31 cellular contexts compared by ENCODE assay signal in genomic region chr11:103703954-103704353, GRCh38.
"Had no signal": no experiment of that assay in that cellular context is flagged by ENCODE, and none has a peak within 500 bp of the region (broad histone marks: within the 10 kb centered on the region; RNA-seq: fewer than 3 reads in every experiment).

No MANE protein-coding gene starts in this region.

- DNase-seq: activated B cell treated with CpG ODN at 0.5 μM for 24 hours; activated CD4-positive, alpha-beta memory T cell treated with anti-CD3 and anti-CD28 coated beads for 36 hours; activated CD4-positive, alpha-beta T cell treated with anti-CD3 and anti-CD28 coated beads for 36 hours; activated CD4-positive, alpha-beta T cell treated with anti-CD3 and anti-CD28 coated beads, Interleukin-2, amount 10 ng/mL, durations not matched to agents 24 days and 14 days; activated CD4-positive, CD25-positive, alpha-beta regulatory T cell treated with anti-CD3 and anti-CD28 coated beads, Interleukin-2, amount 50 U/mL, for 72 hours; activated CD8-positive, alpha-beta memory T cell treated with anti-CD3 and anti-CD28 coated beads, Interleukin-2, amount 10 ng/mL, durations not matched to agents 7 days and 5 days; activated CD8-positive, alpha-beta memory T cell treated with anti-CD3 and anti-CD28 coated beads, Interleukin-2, amount 50 U/mL, for 4 hours; activated CD8-positive, alpha-beta T cell treated with anti-CD3 and anti-CD28 coated beads, Interleukin-2, amount 10 ng/mL, durations not matched to agents 7 days and 5 days; activated gamma-delta T cell; activated naive CD4-positive, alpha-beta T cell; activated naive CD4-positive, alpha-beta T cell treated with anti-CD3 and anti-CD28 coated beads, Interleukin-2, amount 10 ng/mL, durations not matched to agents 7 days and 5 days; activated naive CD8-positive, alpha-beta T cell treated with anti-CD3 and anti-CD28 coated beads, Interleukin-2, amount 10 ng/mL, durations not matched to agents 7 days and 5 days; activated T-cell treated with anti-CD3 and anti-CD28 coated beads for 4 hours; activated T-cell treated with anti-CD3 and anti-CD28 coated beads, Interleukin-2, amount 50 U/mL, for 24 hours; activated T-cell treated with anti-CD3 and anti-CD28 coated beads, Interleukin-2, amount 50 U/mL, for 72 hours; brain microvascular endothelial cell; cortex of kidney; effector CD4-positive, alpha-beta T cell; effector memory CD8-positive, alpha-beta T cell; esophagus squamous epithelium; foreskin melanocyte; head of caudate nucleus; T-helper 1 cell; T-helper 17 cell; T1000; WERI-Rb-1 had no signal

- FAIRE-seq: bronchial epithelial cell, endothelial cell of umbilical vein had no signal

- H3K36me3 ChIP-seq: ascending aorta, brain microvascular endothelial cell, esophagus squamous epithelium, WERI-Rb-1 had no signal

- H3K9me3 ChIP-seq: ascending aorta, esophagus squamous epithelium had no signal

- H3K4me3 ChIP-seq: ascending aorta, esophagus squamous epithelium had no signal

- ATAC-seq: activated CD4-positive, alpha-beta T cell treated with anti-CD3 and anti-CD28 coated beads for 36 hours; activated CD8-positive, alpha-beta memory T cell treated with anti-CD3 and anti-CD28 coated beads, Interleukin-2, amount 10 ng/mL, durations not matched to agents 7 days and 5 days; activated CD8-positive, alpha-beta T cell treated with anti-CD3 and anti-CD28 coated beads, Interleukin-2, amount 10 ng/mL, durations not matched to agents 7 days and 5 days; activated naive CD4-positive, alpha-beta T cell treated with anti-CD3 and anti-CD28 coated beads, Interleukin-2, amount 50 U/mL, for 72 hours; activated T-cell treated with anti-CD3 and anti-CD28 coated beads, Interleukin-2, amount 50 U/mL, for 72 hours; effector memory CD8-positive, alpha-beta T cell; T-helper 17 cell had no signal

- H3K27ac ChIP-seq: ascending aorta, brain microvascular endothelial cell, epithelial cell of prostate, esophagus squamous epithelium, WERI-Rb-1 had no signal

- H3K27me3 ChIP-seq: ascending aorta, brain microvascular endothelial cell, esophagus squamous epithelium had no signal
